Comparison of ENCODE assay signal across 10 cellular contexts in genomic region chr11:46391186-46391577, GRCh38. TPM values are rescaled to one million over a fixed set of nuclear protein-coding genes. Genes with fewer than 3 reads are reported as not detected.
DNase-seq lines count a peak whose midpoint lies in the region; ATAC-seq and TF ChIP-seq lines count a peak whose summit lies in the region.
"Had no signal": no experiment of that assay in that cellular context is flagged by ENCODE, and none has a peak within 500 bp of the region (broad histone marks: within the 10 kb centered on the region; RNA-seq: fewer than 3 reads in every experiment).

No MANE protein-coding gene starts in this region.

- peak overlapping the region; percentile 41 for H3K4me3 ChIP-seq in BJ (ENCODE audit: low read depth, low read length)
- peak overlapping the region; percentile 45 for H3K4me3 ChIP-seq in HEK293 (ENCODE audit: low read depth, low read length)
- peak overlapping the region in 2 of 3 experiments; percentile 19 to 20 for H3K4me3 ChIP-seq in mammary epithelial cell (replicated peaks in 1 of 3; ENCODE audit: insufficient read depth in 1 of 3, low read depth in 2 of 3, low read length in 3 of 3)
- H3K4me3 ChIP-seq in neural cell (ENCODE audit: low read length): peak overlapping the region; percentile 71

- no peaks in the 10 kb centered on the region for H3K4me1 ChIP-seq in HEK293 (ENCODE audit: control insufficient read depth, insufficient read depth, low read length)
- peaks cover 28% of the 10 kb centered on the region for H3K4me1 ChIP-seq in mammary epithelial cell (ENCODE audit: insufficient read depth, low read length)

- H4K20me1 ChIP-seq in mammary epithelial cell (ENCODE audit: insufficient read depth, low read length) (no peaks in the 10 kb centered on the region), neural cell (ENCODE audit: insufficient read depth) (no peaks in the 10 kb centered on the region)

- H3F3A ChIP-seq in neural cell (ENCODE audit: insufficient read depth, low read length, poor library complexity, severe bottlenecking): no peaks in the 10 kb centered on the region

- H2AFZ ChIP-seq in mammary epithelial cell (ENCODE audit: low read depth, low read length): no peak overlapping the region
- H2AFZ ChIP-seq in neural cell (ENCODE audit: low read depth, low read length): no peak overlapping the region

- H3K79me2 ChIP-seq in mammary epithelial cell (ENCODE audit: insufficient read depth, low read length): no peaks in the 10 kb centered on the region
- no peaks in the 10 kb centered on the region for H3K79me2 ChIP-seq in neural cell (replicated peaks; ENCODE audit: insufficient read depth, low read length)

- H3K36me3 ChIP-seq in BJ (ENCODE audit: control insufficient read depth, insufficient read depth, low read length) (peaks cover 1% of the 10 kb centered on the region; the same call in 1 of the 2 replicates), HEK293 (ENCODE audit: control insufficient read depth in 2 of 2, insufficient read depth in 1 of 2, low read length in 2 of 2) (peaks cover 0 to 5% of the 10 kb centered on the region in 2 experiments; a peak in 1 of 3 replicates), mammary epithelial cell (ENCODE audit: insufficient read depth, low read length) (no peaks in the 10 kb centered on the region), neural cell (ENCODE audit: insufficient read depth, low read length) (no peaks in the 10 kb centered on the region)

- H3K9ac ChIP-seq in mammary epithelial cell (ENCODE audit: insufficient read depth, low read length) (no peak overlapping the region), neural cell (ENCODE audit: low read length) (peak overlapping the region; percentile 57)

- no peak for ATAC-seq in HG02840 (IDR thresholded peaks at IDR 0.05; ENCODE audit: low FRiP score, unreplicated experiment)
- ATAC-seq: activated CD4-positive, CD25-positive, alpha-beta regulatory T cell treated with anti-CD3 and anti-CD28 coated beads, Interleukin-2, amount 50 U/mL, for 24 hours had no signal

- no peak for TF ChIP-seq RAD21 in neural cell (conservative IDR thresholded peaks at IDR 0.05)

- CTCF ChIA-PET in BJ (lab: Yijun Ruan, JAX) (interaction anchor here (0.9 to 7.2 kb wide), 17 partner anchors 8 to 227 kb away, joined by 3 to 81 read pairs (median 4); partner anchors contain the start of gene ATG13), HEK293 (lab: Yijun Ruan, JAX) (interaction anchor here (0.5 to 5.4 kb wide), 11 partner anchors 8 to 426 kb away, joined by 3 to 43 read pairs (median 4); no protein-coding TSS in a partner anchor), mammary epithelial cell (lab: Charles Lee; ENCODE audit: low non-redundant PET) (interaction anchor here (0.6 kb wide), 1 partner anchor 138 kb away, joined by 4 read pairs; no protein-coding TSS in a partner anchor)

- DNase-seq in BJ (ENCODE audit: low read depth): no peak
- DNase-seq in mammary epithelial cell: no peak
- DNase-seq in activated naive CD4-positive, alpha-beta T cell treated with Interleukin-2 at 50 U/mL for 16 hours: no peak
- DNase-seq in glomerular visceral epithelial cell (ENCODE audit: extremely low spot score): no peak
- no peak for DNase-seq in activated CD4-positive, alpha-beta T cell treated with anti-CD3 and anti-CD28 coated beads for 4 hours
- DNase-seq: activated naive CD8-positive, alpha-beta T cell treated with anti-CD3 and anti-CD28 coated beads, Interleukin-2, amount 10 ng/mL, durations not matched to agents 7 days and 5 days had no signal

- peaks cover 20% of the 10 kb centered on the region for H3K27me3 ChIP-seq in BJ (ENCODE audit: control insufficient read depth, insufficient read depth, low read length)
- peaks cover 13% of the 10 kb centered on the region for H3K27me3 ChIP-seq in mammary epithelial cell (ENCODE audit: insufficient read depth, low read length)
- H3K27me3 ChIP-seq in neural cell (ENCODE audit: insufficient read depth, low read depth, low read length): peaks cover 48% of the 10 kb centered on the region

- peak overlapping the region; percentile 90 for H3K4me2 ChIP-seq in mammary epithelial cell (ENCODE audit: insufficient read depth, low read depth, low read length)
- no peak overlapping the region for H3K4me2 ChIP-seq in neural cell (ENCODE audit: low read length)

- in situ Hi-C loops in mammary epithelial cell (cut with MboI; ENCODE audit: low sequenced_read_pairs in 2 of 2): loop anchor here in 1 of 2 donors (10.0 kb wide), 1 partner anchor 144 kb away; no protein-coding TSS in a partner anchor

- no peak for TF ChIP-seq CTCF in BJ (IDR thresholded peaks at IDR 0.05; ENCODE audit: insufficient read depth, low read depth, low read length)
- no peak for TF ChIP-seq CTCF in HEK293 (tag by site-specific recombination; IDR thresholded peaks at IDR 0.05)
- TF ChIP-seq CTCF in mammary epithelial cell (conservative IDR thresholded peaks at IDR 0.05 in 1 of 2, IDR thresholded peaks at IDR 0.05 in 1 of 2; ENCODE audit: extremely low read depth in 1 of 2, insufficient read depth in 1 of 2, low read depth in 1 of 2, low read length in 2 of 2): no peak
- no peak for TF ChIP-seq CTCF in neural cell (IDR thresholded peaks at IDR 0.05; ENCODE audit: poor library complexity, severe bottlenecking)

- BruUV-seq in mammary epithelial cell (replicated peaks; lab: Mats Ljungman, UMichigan): no TSS peak

- WGBS in mammary epithelial cell (ENCODE audit: low coverage, missing lambda C conversion rate): no CpG with 5 or more reads among the region's 31 CpGs

- H3K9me2 ChIP-seq in neural cell (ENCODE audit: insufficient read depth, low read length): no peaks in the 10 kb centered on the region

- H3K27ac ChIP-seq in HEK293 (ENCODE audit: extremely low read depth, low read depth, low read length) (no peak overlapping the region), mammary epithelial cell (ENCODE audit: insufficient read depth, low read depth, low read length) (no peak overlapping the region), neural cell (ENCODE audit: low read length) (no peak overlapping the region)

- dilution Hi-C loops in mammary epithelial cell (cut with HindIII; ENCODE audit: low sequenced_read_pairs): no loop called here

- intact Hi-C loops in mammary epithelial cell (cut with micrococcal nuclease): no loop called here

- no peak for TF ChIP-seq EP300 in neural cell (conservative IDR thresholded peaks at IDR 0.05; ENCODE audit: poor library complexity, severe bottlenecking)

- no peaks in the 10 kb centered on the region for H3K9me3 ChIP-seq in HEK293 (ENCODE audit: control insufficient read depth, insufficient read depth, low read depth, low read length)
- no peaks in the 10 kb centered on the region for H3K9me3 ChIP-seq in mammary epithelial cell (replicated peaks; ENCODE audit: insufficient read depth, low read length)
- no peaks in the 10 kb centered on the region for H3K9me3 ChIP-seq in neural cell (ENCODE audit: low read length)

- POLR2A ChIA-PET in BJ (lab: Charles Lee) (no interaction called here), HEK293 (lab: Yijun Ruan, JAX) (interaction anchor here (0.6 kb wide), 1 partner anchor 60 kb away, joined by 5 read pairs; no protein-coding TSS in a partner anchor)

TF ChIP-seq in HEK293, 187 proteins besides CTCF, POLR2A, EP300 and RAD21 (continues in another document):
- TF ChIP-seq ZNF169 (tag by site-specific recombination; IDR thresholded peaks at IDR 0.05): no peak
- peak; percentile 80 for TF ChIP-seq ZFHX2 (tag by site-specific recombination; conservative IDR thresholded peaks at IDR 0.05)
- no peak for TF ChIP-seq MYNN (tag by site-specific recombination; IDR thresholded peaks at IDR 0.05; ENCODE audit: borderline replicate concordance)
- TF ChIP-seq KLF8 (tag by site-specific recombination; IDR thresholded peaks at IDR 0.05): peak; percentile 15; the same call in 1 of the 2 replicates

TF ChIP-seq in neural cell, 6 proteins besides CTCF, POLR2A, EP300 and RAD21 (continues in another document):
- TF ChIP-seq POLR2AphosphoS5 (IDR thresholded peaks at IDR 0.05) (no peak), TAF1 (IDR thresholded peaks at IDR 0.05; ENCODE audit: low read depth) (no peak)

RNA-seq across cellular contexts. Expression of gene CHRM4, which starts 0.4 kb away (rescaled TPM):
- polyA plus RNA-seq in BJ (2011; rRNA removed) (0.10 TPM in 1 of 2 replicates, not detected in the other), mammary epithelial cell (0.03 TPM), neural cell (8.2 and 11.6 TPM in 2 replicates)
- not detected in 2 replicates for polyA minus RNA-seq in BJ (2011; rRNA and poly(A)+ RNA removed)
- under 1 TPM in 1 of 2 donors, not detected in 1; 0.17 TPM for total RNA-seq in mammary epithelial cell
- polyA minus RNA-seq in mammary epithelial cell (not detected), neural cell (18.4 and 24.1 TPM in 2 replicates)

RNA-seq across cellular contexts. Expression of gene MDK, which starts 9.7 kb away (rescaled TPM):
- 77.0 and 91.9 TPM in 2 replicates for polyA plus RNA-seq in BJ (2011; rRNA removed)
- polyA minus RNA-seq in BJ (2011; rRNA and poly(A)+ RNA removed): 12.4 and 14.2 TPM in 2 replicates
- total RNA-seq in mammary epithelial cell: 1 to 10 TPM; 2.3 to 2.4 TPM
- polyA plus RNA-seq in mammary epithelial cell: 2.1 TPM
- polyA minus RNA-seq in mammary epithelial cell: not detected
- 90.3 and 120 TPM in 2 replicates for polyA plus RNA-seq in neural cell
- 34.3 and 38.1 TPM in 2 replicates for polyA minus RNA-seq in neural cell

RNA-seq across cellular contexts. Expression of gene DGKZ, which starts 43.9 kb away (rescaled TPM):
- polyA plus RNA-seq in BJ (2011; rRNA removed) (16.3 and 31.7 TPM in 2 replicates), mammary epithelial cell (71.3 TPM), neural cell (55.7 and 91.0 TPM in 2 replicates)
- 34.9 and 35.4 TPM in 2 replicates for polyA minus RNA-seq in BJ (2011; rRNA and poly(A)+ RNA removed)
- 10 to 100 TPM; 80.7 to 83.6 TPM for total RNA-seq in mammary epithelial cell
- polyA minus RNA-seq in mammary epithelial cell (90.3 TPM), neural cell (62.5 and 66.7 TPM in 2 replicates)

Comparison
In these comparisons a context has a peak if more than half of its experiments do, and no peak if none do; other contexts are left out.
1. H3K4me3 ChIP-seq: peak in every context shown above with its lines; median percentile 71 in neural cell; 45 in HEK293; 41 in BJ; 20 in mammary epithelial cell.
2. RNA of gene MDK, which starts 9.7 kb away (polyA plus RNA-seq): 77.0 to 91.9 TPM in BJ and 90.3 to 120 TPM in neural cell; 2.1 TPM in mammary epithelial cell (single experiment); every median in the first group is over 10 times any median in the second.